In the genomic region with DNA sequence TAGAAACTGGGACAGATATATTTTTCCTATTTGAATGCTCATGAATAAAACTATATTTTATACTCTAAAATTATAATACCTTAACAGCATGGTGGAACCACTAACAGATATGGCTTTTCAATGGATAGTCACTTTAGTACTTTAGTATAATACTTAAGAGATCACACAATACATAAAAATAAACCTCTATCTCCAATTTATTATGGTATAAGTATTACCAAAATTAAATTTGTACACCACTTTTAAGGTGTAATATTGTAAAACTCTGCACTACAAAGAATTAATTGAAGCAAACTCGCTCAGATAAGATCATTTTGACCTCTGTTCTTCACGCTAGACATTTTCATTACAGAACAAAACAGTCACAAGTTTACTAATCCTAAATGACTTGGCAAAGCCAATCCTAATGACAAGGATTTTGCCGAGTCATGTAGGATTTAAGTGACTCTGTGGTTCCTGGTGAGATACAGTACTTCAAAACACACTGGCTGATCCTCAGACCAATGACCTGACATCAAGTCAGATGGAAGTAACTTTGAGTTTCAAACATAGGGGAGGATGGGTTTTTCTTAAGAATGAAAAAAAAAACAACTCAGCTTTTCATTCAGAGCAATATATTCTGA, we compare ENCODE assay signal across 1 cellular context.
TF ChIP-seq lines count a peak whose summit lies in the region.

No MANE protein-coding gene starts in this region.

TF ChIP-seq in K562, 482 proteins besides CTCF, POLR2A, EP300 and RAD21 (continued from another document and continues in another):
- TF ChIP-seq, protein P1, sequence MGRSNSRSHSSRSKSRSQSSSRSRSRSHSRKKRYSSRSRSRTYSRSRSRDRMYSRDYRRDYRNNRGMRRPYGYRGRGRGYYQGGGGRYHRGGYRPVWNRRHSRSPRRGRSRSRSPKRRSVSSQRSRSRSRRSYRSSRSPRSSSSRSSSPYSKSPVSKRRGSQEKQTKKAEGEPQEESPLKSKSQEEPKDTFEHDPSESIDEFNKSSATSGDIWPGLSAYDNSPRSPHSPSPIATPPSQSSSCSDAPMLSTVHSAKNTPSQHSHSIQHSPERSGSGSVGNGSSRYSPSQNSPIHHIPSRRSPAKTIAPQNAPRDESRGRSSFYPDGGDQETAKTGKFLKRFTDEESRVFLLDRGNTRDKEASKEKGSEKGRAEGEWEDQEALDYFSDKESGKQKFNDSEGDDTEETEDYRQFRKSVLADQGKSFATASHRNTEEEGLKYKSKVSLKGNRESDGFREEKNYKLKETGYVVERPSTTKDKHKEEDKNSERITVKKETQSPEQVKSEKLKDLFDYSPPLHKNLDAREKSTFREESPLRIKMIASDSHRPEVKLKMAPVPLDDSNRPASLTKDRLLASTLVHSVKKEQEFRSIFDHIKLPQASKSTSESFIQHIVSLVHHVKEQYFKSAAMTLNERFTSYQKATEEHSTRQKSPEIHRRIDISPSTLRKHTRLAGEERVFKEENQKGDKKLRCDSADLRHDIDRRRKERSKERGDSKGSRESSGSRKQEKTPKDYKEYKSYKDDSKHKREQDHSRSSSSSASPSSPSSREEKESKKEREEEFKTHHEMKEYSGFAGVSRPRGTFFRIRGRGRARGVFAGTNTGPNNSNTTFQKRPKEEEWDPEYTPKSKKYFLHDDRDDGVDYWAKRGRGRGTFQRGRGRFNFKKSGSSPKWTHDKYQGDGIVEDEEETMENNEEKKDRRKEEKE (IDR thresholded peaks at IDR 0.05; ENCODE audit: borderline replicate concordance in 1 of 2, control insufficient read depth in 1 of 2, low read depth in 2 of 2, low read length in 1 of 2) = no peak
- no peak for TF ChIP-seq FUS (optimal IDR thresholded peaks at IDR 0.05; ENCODE audit: low read depth, low read length)
- TF ChIP-seq, protein P2, sequence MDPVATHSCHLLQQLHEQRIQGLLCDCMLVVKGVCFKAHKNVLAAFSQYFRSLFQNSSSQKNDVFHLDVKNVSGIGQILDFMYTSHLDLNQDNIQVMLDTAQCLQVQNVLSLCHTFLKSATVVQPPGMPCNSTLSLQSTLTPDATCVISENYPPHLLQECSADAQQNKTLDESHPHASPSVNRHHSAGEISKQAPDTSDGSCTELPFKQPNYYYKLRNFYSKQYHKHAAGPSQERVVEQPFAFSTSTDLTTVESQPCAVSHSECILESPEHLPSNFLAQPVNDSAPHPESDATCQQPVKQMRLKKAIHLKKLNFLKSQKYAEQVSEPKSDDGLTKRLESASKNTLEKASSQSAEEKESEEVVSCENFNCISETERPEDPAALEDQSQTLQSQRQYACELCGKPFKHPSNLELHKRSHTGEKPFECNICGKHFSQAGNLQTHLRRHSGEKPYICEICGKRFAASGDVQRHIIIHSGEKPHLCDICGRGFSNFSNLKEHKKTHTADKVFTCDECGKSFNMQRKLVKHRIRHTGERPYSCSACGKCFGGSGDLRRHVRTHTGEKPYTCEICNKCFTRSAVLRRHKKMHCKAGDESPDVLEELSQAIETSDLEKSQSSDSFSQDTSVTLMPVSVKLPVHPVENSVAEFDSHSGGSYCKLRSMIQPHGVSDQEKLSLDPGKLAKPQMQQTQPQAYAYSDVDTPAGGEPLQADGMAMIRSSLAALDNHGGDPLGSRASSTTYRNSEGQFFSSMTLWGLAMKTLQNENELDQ (CRISPR knock-in tag; IDR thresholded peaks at IDR 0.05; ENCODE audit: borderline replicate concordance) = no peak
- no peak for TF ChIP-seq SP1 (CRISPR knock-in tag; IDR thresholded peaks at IDR 0.05)
- no peak for TF ChIP-seq PHF8 (IDR thresholded peaks at IDR 0.05; ENCODE audit: borderline replicate concordance, low read length)
- TF ChIP-seq PML (IDR thresholded peaks at IDR 0.05; ENCODE audit: low read length) = no peak
- no peak for TF ChIP-seq CTBP1 (IDR thresholded peaks at IDR 0.05; ENCODE audit: borderline replicate concordance)
- no peak for TF ChIP-seq ZNF785 (CRISPR knock-in tag; IDR thresholded peaks at IDR 0.05)
- TF ChIP-seq TAF15 (IDR thresholded peaks at IDR 0.05; ENCODE audit: low read depth, low read length) = no peak
- TF ChIP-seq, protein P3, sequence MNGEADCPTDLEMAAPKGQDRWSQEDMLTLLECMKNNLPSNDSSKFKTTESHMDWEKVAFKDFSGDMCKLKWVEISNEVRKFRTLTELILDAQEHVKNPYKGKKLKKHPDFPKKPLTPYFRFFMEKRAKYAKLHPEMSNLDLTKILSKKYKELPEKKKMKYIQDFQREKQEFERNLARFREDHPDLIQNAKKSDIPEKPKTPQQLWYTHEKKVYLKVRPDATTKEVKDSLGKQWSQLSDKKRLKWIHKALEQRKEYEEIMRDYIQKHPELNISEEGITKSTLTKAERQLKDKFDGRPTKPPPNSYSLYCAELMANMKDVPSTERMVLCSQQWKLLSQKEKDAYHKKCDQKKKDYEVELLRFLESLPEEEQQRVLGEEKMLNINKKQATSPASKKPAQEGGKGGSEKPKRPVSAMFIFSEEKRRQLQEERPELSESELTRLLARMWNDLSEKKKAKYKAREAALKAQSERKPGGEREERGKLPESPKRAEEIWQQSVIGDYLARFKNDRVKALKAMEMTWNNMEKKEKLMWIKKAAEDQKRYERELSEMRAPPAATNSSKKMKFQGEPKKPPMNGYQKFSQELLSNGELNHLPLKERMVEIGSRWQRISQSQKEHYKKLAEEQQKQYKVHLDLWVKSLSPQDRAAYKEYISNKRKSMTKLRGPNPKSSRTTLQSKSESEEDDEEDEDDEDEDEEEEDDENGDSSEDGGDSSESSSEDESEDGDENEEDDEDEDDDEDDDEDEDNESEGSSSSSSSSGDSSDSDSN (IDR thresholded peaks at IDR 0.05; ENCODE audit: borderline replicate concordance in 1 of 2, low read depth in 2 of 2, low read length in 2 of 2) = no peak
- TF ChIP-seq POLR2B (IDR thresholded peaks at IDR 0.05; ENCODE audit: low read depth, partially characterized antibody) = no peak
- no peak for TF ChIP-seq XRCC3 (IDR thresholded peaks at IDR 0.05)
- TF ChIP-seq ELF2 (CRISPR knock-in tag; IDR thresholded peaks at IDR 0.05) = no peak
- no peak for TF ChIP-seq ZNF217 (CRISPR knock-in tag; IDR thresholded peaks at IDR 0.05)
- TF ChIP-seq TARDBP (IDR thresholded peaks at IDR 0.05) = no peak
- peak; percentile 59 for TF ChIP-seq EP400 (IDR thresholded peaks at IDR 0.05)
- TF ChIP-seq, protein P4, sequence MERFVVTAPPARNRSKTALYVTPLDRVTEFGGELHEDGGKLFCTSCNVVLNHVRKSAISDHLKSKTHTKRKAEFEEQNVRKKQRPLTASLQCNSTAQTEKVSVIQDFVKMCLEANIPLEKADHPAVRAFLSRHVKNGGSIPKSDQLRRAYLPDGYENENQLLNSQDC (CRISPR knock-in tag; IDR thresholded peaks at IDR 0.05) = no peak
- TF ChIP-seq CREM (IDR thresholded peaks at IDR 0.05; ENCODE audit: low read depth) = peak; percentile 33; the same call in 1 of the 2 replicates
- no peak for TF ChIP-seq SNRNP70 (optimal IDR thresholded peaks at IDR 0.05; ENCODE audit: low read depth, low read length)
- peak; percentile 68 for TF ChIP-seq SMARCB1 (IDR thresholded peaks at IDR 0.05; ENCODE audit: insufficient read length, low read depth)
- TF ChIP-seq MEF2A (IDR thresholded peaks at IDR 0.05; ENCODE audit: control insufficient read depth, low read depth, low read length) = no peak
- TF ChIP-seq FOXA3 (CRISPR knock-in tag; conservative IDR thresholded peaks at IDR 0.05 in 1 of 2, IDR thresholded peaks at IDR 0.05 in 1 of 2) = no peak
- TF ChIP-seq HSF4 (CRISPR knock-in tag; IDR thresholded peaks at IDR 0.05; ENCODE audit: borderline replicate concordance) = no peak
- TF ChIP-seq CBX8 (IDR thresholded peaks at IDR 0.05; ENCODE audit: borderline replicate concordance, extremely low read depth, low read depth, low read length, poor library complexity, severe bottlenecking) = no peak
- TF ChIP-seq, protein P5, sequence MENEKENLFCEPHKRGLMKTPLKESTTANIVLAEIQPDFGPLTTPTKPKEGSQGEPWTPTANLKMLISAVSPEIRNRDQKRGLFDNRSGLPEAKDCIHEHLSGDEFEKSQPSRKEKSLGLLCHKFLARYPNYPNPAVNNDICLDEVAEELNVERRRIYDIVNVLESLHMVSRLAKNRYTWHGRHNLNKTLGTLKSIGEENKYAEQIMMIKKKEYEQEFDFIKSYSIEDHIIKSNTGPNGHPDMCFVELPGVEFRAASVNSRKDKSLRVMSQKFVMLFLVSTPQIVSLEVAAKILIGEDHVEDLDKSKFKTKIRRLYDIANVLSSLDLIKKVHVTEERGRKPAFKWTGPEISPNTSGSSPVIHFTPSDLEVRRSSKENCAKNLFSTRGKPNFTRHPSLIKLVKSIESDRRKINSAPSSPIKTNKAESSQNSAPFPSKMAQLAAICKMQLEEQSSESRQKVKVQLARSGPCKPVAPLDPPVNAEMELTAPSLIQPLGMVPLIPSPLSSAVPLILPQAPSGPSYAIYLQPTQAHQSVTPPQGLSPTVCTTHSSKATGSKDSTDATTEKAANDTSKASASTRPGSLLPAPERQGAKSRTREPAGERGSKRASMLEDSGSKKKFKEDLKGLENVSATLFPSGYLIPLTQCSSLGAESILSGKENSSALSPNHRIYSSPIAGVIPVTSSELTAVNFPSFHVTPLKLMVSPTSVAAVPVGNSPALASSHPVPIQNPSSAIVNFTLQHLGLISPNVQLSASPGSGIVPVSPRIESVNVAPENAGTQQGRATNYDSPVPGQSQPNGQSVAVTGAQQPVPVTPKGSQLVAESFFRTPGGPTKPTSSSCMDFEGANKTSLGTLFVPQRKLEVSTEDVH (IDR thresholded peaks at IDR 0.05; ENCODE audit: low read depth, partially characterized antibody) = no peak
- TF ChIP-seq FOXJ2 (tag; IDR thresholded peaks at IDR 0.05) = peak; percentile 85
- TF ChIP-seq, protein P6, sequence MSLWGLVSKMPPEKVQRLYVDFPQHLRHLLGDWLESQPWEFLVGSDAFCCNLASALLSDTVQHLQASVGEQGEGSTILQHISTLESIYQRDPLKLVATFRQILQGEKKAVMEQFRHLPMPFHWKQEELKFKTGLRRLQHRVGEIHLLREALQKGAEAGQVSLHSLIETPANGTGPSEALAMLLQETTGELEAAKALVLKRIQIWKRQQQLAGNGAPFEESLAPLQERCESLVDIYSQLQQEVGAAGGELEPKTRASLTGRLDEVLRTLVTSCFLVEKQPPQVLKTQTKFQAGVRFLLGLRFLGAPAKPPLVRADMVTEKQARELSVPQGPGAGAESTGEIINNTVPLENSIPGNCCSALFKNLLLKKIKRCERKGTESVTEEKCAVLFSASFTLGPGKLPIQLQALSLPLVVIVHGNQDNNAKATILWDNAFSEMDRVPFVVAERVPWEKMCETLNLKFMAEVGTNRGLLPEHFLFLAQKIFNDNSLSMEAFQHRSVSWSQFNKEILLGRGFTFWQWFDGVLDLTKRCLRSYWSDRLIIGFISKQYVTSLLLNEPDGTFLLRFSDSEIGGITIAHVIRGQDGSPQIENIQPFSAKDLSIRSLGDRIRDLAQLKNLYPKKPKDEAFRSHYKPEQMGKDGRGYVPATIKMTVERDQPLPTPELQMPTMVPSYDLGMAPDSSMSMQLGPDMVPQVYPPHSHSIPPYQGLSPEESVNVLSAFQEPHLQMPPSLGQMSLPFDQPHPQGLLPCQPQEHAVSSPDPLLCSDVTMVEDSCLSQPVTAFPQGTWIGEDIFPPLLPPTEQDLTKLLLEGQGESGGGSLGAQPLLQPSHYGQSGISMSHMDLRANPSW (CRISPR knock-in tag; IDR thresholded peaks at IDR 0.05) = no peak
- TF ChIP-seq, protein P7, sequence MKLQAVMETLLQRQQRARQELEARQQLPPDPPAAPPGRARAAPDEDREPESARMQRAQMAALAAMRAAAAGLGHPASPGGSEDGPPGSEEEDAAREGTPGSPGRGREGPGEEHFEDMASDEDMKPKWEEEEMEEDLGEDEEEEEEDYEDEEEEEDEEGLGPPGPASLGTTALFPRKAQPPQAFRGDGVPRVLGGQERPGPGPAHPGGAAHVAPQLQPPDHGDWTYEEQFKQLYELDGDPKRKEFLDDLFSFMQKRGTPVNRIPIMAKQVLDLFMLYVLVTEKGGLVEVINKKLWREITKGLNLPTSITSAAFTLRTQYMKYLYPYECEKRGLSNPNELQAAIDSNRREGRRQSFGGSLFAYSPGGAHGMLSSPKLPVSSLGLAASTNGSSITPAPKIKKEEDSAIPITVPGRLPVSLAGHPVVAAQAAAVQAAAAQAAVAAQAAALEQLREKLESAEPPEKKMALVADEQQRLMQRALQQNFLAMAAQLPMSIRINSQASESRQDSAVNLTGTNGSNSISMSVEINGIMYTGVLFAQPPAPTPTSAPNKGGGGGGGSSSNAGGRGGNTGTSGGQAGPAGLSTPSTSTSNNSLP (IDR thresholded peaks at IDR 0.05; ENCODE audit: borderline replicate concordance, low read depth, low read length) = peak; percentile 45; the same call in 1 of the 2 replicates
- no peak for TF ChIP-seq GABPB1 (CRISPR knock-in tag; IDR thresholded peaks at IDR 0.05)
- TF ChIP-seq ZNF174 (CRISPR knock-in tag; IDR thresholded peaks at IDR 0.05) = no peak
- TF ChIP-seq SNIP1 (IDR thresholded peaks at IDR 0.05; ENCODE audit: low read depth) = no peak
- no peak for TF ChIP-seq MIER1 (IDR thresholded peaks at IDR 0.05; ENCODE audit: low read depth)
- TF ChIP-seq CBX1 (IDR thresholded peaks at IDR 0.05; ENCODE audit: low read depth) = no peak
- TF ChIP-seq, protein P8, sequence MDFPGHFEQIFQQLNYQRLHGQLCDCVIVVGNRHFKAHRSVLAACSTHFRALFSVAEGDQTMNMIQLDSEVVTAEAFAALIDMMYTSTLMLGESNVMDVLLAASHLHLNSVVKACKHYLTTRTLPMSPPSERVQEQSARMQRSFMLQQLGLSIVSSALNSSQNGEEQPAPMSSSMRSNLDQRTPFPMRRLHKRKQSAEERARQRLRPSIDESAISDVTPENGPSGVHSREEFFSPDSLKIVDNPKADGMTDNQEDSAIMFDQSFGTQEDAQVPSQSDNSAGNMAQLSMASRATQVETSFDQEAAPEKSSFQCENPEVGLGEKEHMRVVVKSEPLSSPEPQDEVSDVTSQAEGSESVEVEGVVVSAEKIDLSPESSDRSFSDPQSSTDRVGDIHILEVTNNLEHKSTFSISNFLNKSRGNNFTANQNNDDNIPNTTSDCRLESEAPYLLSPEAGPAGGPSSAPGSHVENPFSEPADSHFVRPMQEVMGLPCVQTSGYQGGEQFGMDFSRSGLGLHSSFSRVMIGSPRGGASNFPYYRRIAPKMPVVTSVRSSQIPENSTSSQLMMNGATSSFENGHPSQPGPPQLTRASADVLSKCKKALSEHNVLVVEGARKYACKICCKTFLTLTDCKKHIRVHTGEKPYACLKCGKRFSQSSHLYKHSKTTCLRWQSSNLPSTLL (IDR thresholded peaks at IDR 0.05) = no peak
- TF ChIP-seq ARHGAP35 (IDR thresholded peaks at IDR 0.05; ENCODE audit: partially characterized antibody) = no peak
